In the genomic region with DNA sequence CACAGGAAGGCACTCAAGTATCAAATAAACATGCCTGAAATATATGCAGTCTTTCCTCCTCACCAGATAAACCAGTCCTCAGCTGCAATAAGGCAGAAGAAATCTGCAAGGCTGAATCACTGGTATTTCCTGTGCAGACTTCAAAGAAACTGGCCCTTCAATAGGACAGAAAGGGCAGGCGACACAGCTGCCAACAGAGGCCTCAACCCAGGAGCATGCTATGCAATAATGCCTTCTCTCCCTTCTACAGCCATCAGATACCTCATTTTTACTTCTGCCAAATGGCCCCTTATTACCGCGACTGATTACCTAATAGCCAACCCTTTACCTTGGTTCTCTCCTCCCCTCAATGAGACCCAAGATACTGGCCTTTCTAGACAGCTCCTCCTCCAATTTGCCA, we compare ENCODE assay signal across 1 cellular context.
A peak's percentile ranks its signal among the peaks of the same experiment; 100 is the strongest.
TF ChIP-seq lines count a peak whose summit lies in the region.

No MANE protein-coding gene starts in this region.

TF ChIP-seq in endothelial cell of umbilical vein, 7 proteins besides CTCF, POLR2A, EP300 and RAD21:
- peak; percentile 77 for TF ChIP-seq JUN (IDR thresholded peaks at IDR 0.05; ENCODE audit: borderline replicate concordance, insufficient read depth, insufficient read length, low read depth)
- TF ChIP-seq FOS (IDR thresholded peaks at IDR 0.05; ENCODE audit: borderline replicate concordance, insufficient read depth, low read length) = peak; percentile 77
- no peak for TF ChIP-seq MYC (IDR thresholded peaks at IDR 0.05; ENCODE audit: low read depth, low read length)
- TF ChIP-seq, protein P1, sequence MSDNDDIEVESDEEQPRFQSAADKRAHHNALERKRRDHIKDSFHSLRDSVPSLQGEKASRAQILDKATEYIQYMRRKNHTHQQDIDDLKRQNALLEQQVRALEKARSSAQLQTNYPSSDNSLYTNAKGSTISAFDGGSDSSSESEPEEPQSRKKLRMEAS (IDR thresholded peaks at IDR 0.05; ENCODE audit: insufficient read depth, insufficient read length) = no peak
- no peak for TF ChIP-seq EZH2 (IDR thresholded peaks at IDR 0.05; ENCODE audit: borderline replicate concordance, low read depth, low read length, severe bottlenecking)
- TF ChIP-seq POLR2AphosphoS5 (IDR thresholded peaks at IDR 0.05; ENCODE audit: insufficient read depth, low read depth, low read length) = peak; percentile 78
- TF ChIP-seq GATA2 (IDR thresholded peaks at IDR 0.05; ENCODE audit: insufficient read depth, insufficient read length, low read depth, low read length) = no peak
